19 cellular contexts compared by ENCODE assay signal in the genomic region with DNA sequence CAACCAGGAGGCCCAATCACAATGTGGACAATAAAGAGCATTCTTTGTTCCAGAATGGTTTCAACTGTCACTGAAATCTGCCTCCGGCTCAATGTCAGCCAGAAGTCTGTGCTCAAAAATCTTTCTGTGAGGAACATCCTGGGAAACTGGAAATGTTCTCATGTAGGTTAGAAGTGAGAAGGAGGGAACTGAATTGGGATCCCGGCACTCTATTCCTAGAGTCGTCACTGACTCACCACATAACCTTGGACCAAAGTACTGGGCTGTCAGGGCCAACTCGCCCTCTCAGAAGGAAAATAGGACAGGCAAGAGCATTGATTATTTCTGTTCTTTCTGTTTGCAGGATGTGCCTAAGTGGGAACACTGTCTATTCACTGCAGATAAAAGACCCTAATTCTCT. TPM values are rescaled to one million over a fixed set of nuclear protein-coding genes. Genes with fewer than 3 reads are reported as not detected.
A peak's percentile ranks its signal among the peaks of the same experiment; 100 is the strongest.
DNase-seq lines count a peak whose midpoint lies in the region; ATAC-seq and TF ChIP-seq lines count a peak whose summit lies in the region.
"Had no signal": no experiment of that assay in that cellular context is flagged by ENCODE, and none has a peak within 500 bp of the region (broad histone marks: within the 10 kb centered on the region; RNA-seq: fewer than 3 reads in every experiment).

No MANE protein-coding gene starts in this region.

- H3K79me2 ChIP-seq in osteoblast (ENCODE audit: insufficient read depth, low read length) = no peaks in the 10 kb centered on the region
- H3K79me2 ChIP-seq in Karpas-422 (ENCODE audit: low read length) = no peaks in the 10 kb centered on the region

- H3K27ac ChIP-seq in osteoblast (ENCODE audit: low read depth, low read length) = no peak overlapping the region
- no peak overlapping the region for H3K27ac ChIP-seq in Karpas-422 (ENCODE audit: low read length)
- H3K27ac ChIP-seq: HL-60, KMS-11 had no signal

- no peaks in the 10 kb centered on the region for H3K9me2 ChIP-seq in Karpas-422 (replicated peaks; ENCODE audit: insufficient read depth, low read length)

- peak; percentile 27 for DNase-seq in amniotic epithelial cell (ENCODE audit: low read depth)
- peak; percentile 10 for DNase-seq in iris pigment epithelial cell (ENCODE audit: low read depth)
- DNase-seq in osteoblast (ENCODE audit: insufficient read length, low spot score, missing footprints) = peak; percentile 62
- DNase-seq in activated CD8-positive, alpha-beta memory T cell treated with anti-CD3 and anti-CD28 coated beads, Interleukin-2, amount 50 U/mL, for 48 hours = no peak
- no peak for DNase-seq in NOMO-1 treated with dmso at 0.1 percent for 144 hours (lab: John Stamatoyannopoulos, UW; ENCODE audit: unreplicated experiment)
- no peak for DNase-seq in Karpas-422
- DNase-seq: ACHN; CD8-positive, alpha-beta memory T cell; DMS79; NCI-H1417 treated with DMSO at 0.1 percent for 48 hours; NCI-H187 treated with DMSO at 0.1 percent for 48 hours; NCI-H2227 treated with DMSO at 0.1 percent for 48 hours; NCI-H510A treated with DMSO at 0.1 percent for 48 hours; NCI-H774; RPMI8226; SIG-M5 had no signal

- H3K4me2 ChIP-seq in osteoblast (ENCODE audit: insufficient read depth, low read length) (no peak overlapping the region), Karpas-422 (ENCODE audit: low read depth, low read length, poor library complexity, severe bottlenecking) (no peak overlapping the region)
- H3K4me2 ChIP-seq: KMS-11 had no signal

- H2AFZ ChIP-seq in osteoblast (ENCODE audit: low read length) (peak overlapping the region; percentile 57), Karpas-422 (ENCODE audit: low read length) (no peak overlapping the region)

- no peak overlapping the region for H3K9ac ChIP-seq in Karpas-422 (ENCODE audit: low read length)
- H3K9ac ChIP-seq: KMS-11 had no signal

- H4K20me1 ChIP-seq in osteoblast (ENCODE audit: insufficient read depth, low read length) (no peaks in the 10 kb centered on the region), Karpas-422 (ENCODE audit: insufficient read depth, low read depth, low read length) (no peaks in the 10 kb centered on the region)

- no peaks in the 10 kb centered on the region for H3K27me3 ChIP-seq in osteoblast (ENCODE audit: insufficient read depth, low read length)
- no peaks in the 10 kb centered on the region for H3K27me3 ChIP-seq in Karpas-422 (ENCODE audit: low read length)

- H3K9me3 ChIP-seq in osteoblast (ENCODE audit: low read depth, low read length) = no peaks in the 10 kb centered on the region
- H3K9me3 ChIP-seq in Karpas-422 (ENCODE audit: low read length) = no peaks in the 10 kb centered on the region

- TF ChIP-seq CTCF in osteoblast (IDR thresholded peaks at IDR 0.05; ENCODE audit: extremely low read depth, low read depth, low read length) = no peak

- peaks cover 14% of the 10 kb centered on the region for H3K36me3 ChIP-seq in osteoblast (ENCODE audit: insufficient read depth, low read length)
- H3K36me3 ChIP-seq in Karpas-422 (ENCODE audit: insufficient read depth, low read length) = no peaks in the 10 kb centered on the region

- no peak overlapping the region for H3K4me3 ChIP-seq in osteoblast (ENCODE audit: insufficient read depth, low read length)
- no peak overlapping the region for H3K4me3 ChIP-seq in Karpas-422 (ENCODE audit: low read length)

- ATAC-seq in HG02798 (IDR thresholded peaks at IDR 0.05; ENCODE audit: poor library complexity, unreplicated experiment) = no peak

- H3K4me1 ChIP-seq in osteoblast (ENCODE audit: insufficient read depth, low read length) (no peaks in the 10 kb centered on the region), Karpas-422 (ENCODE audit: low read length) (peaks cover 5% of the 10 kb centered on the region; the same call in 1 of the 2 replicates)

RNA-seq across cellular contexts. Expression of gene PRKAB1, which starts 57.6 kb away (rescaled TPM):
- 16.6 and 25.3 TPM in 2 replicates for total RNA-seq in osteoblast
- 28.1 and 32.7 TPM in 2 replicates for total RNA-seq in Karpas-422 (2014; rRNA removed; shearing (Covaris generic); ENCODE audit: low replicate concordance)

Comparison
In these comparisons a context has a peak if more than half of its experiments do, and no peak if none do; other contexts are left out.
1. DNase-seq: peak in amniotic epithelial cell (single experiment), iris pigment epithelial cell (single experiment) and osteoblast (single experiment); none in activated CD8-positive, alpha-beta memory T cell treated with anti-CD3 and anti-CD28 coated beads, Interleukin-2, amount 50 U/mL, for 48 hours (single experiment), NOMO-1 treated with dmso at 0.1 percent for 144 hours (single experiment) and Karpas-422 (single experiment).